14 cellular contexts compared by ENCODE assay signal in the genomic region with DNA sequence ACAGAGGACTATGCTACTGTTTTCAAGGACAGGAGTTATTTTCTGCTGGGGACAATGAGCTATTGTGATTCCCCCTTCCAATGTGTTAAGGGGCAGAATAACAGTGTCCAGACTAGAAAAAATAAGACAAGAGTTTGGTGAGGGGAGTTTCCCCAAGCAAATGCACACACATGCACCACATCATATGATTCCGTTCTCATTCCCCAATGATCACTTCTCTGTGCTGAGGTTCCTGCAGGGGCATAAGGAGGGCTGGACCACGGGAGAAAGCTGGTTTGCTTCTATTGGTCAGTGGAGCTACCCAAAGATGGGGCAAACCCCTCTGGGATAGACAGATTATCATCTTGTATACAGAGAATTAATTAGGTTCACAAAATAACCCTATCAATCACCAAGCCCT.
A peak's percentile ranks its signal among the peaks of the same experiment; 100 is the strongest.
DNase-seq lines count a peak whose midpoint lies in the region; ATAC-seq and TF ChIP-seq lines count a peak whose summit lies in the region.
"Had no signal": no experiment of that assay in that cellular context is flagged by ENCODE, and none has a peak within 500 bp of the region (broad histone marks: within the 10 kb centered on the region; RNA-seq: fewer than 3 reads in every experiment).

No MANE protein-coding gene starts in this region.

- H3K79me2 ChIP-seq in H9 (ENCODE audit: insufficient read depth, low read length) = peaks cover 34% of the 10 kb centered on the region; the same call in 1 of the 2 replicates

- H3K14ac ChIP-seq in H9 (ENCODE audit: insufficient read depth, low read length) = no peak overlapping the region

- no peak for TF ChIP-seq CTCF in H9 (conservative IDR thresholded peaks at IDR 0.05)

- WGBS in H9 (ENCODE audit: extremely low coverage, insufficient read length, low lambda C conversion rate) = no CpG with 5 or more reads among the region's 2 CpGs

- H3K36me3 Mint-ChIP-seq in H9 (ENCODE audit: insufficient read depth in 1 of 3, low read depth in 3 of 3) (peaks cover 54 to 93% (median 71%) of the 10 kb centered on the region in 3 experiments; a peak in 6 of 7 replicates), memory B cell (peaks cover 6% of the 10 kb centered on the region)
- H3K36me3 Mint-ChIP-seq in stimulated activated effector memory CD8-positive, alpha-beta T cell treated with anti-CD3 and anti-CD28 coated beads, Interleukin-12 subunit alpha, Interleukin-12 subunit beta, amount 100 ng/mL, for 72 hours = peaks cover 72% of the 10 kb centered on the region

- H3K4ac ChIP-seq in H9 (ENCODE audit: low read depth, low read length) = no peak overlapping the region

- no peak overlapping the region for H3K9ac ChIP-seq in H9 (ENCODE audit: extremely low read depth, insufficient read length, low read length)

- H3K4me1 ChIP-seq in H9 (ENCODE audit: insufficient read depth, low read length) = peaks cover 17% of the 10 kb centered on the region; the same call in 1 of the 2 replicates

- H2AK5ac ChIP-seq in H9 (ENCODE audit: insufficient read length, low read length) = no peak overlapping the region

- peaks cover 14% of the 10 kb centered on the region for H3K79me1 ChIP-seq in H9 (ENCODE audit: insufficient read depth, low read depth, low read length, poor library complexity, severe bottlenecking)

- peak overlapping the region; percentile 11 to 93 (median 40); a peak in 1 of 7 replicates for H3K27ac Mint-ChIP-seq in H9
- H3K27ac Mint-ChIP-seq in memory B cell = peak overlapping the region; percentile 92
- H3K27ac Mint-ChIP-seq in stimulated activated effector memory CD8-positive, alpha-beta T cell treated with anti-CD3 and anti-CD28 coated beads, Interleukin-12 subunit alpha, Interleukin-12 subunit beta, amount 100 ng/mL, for 72 hours = peak overlapping the region; percentile 72

- H3K36me3 ChIP-seq in MG63 = peaks cover 54% of the 10 kb centered on the region

- no peak overlapping the region for H3K56ac ChIP-seq in H9 (ENCODE audit: insufficient read length, low read depth, low read length)

- H2AFZ ChIP-seq in H9 (ENCODE audit: low read length) = no peak overlapping the region

- H3K4me3 ChIP-seq in MG63 = no peak overlapping the region

- H3K9me3 ChIP-seq in H9 (ENCODE audit: control insufficient read depth, low read depth, low read length) (no peaks in the 10 kb centered on the region), MG63 (no peaks in the 10 kb centered on the region)

- no peak overlapping the region for H2BK15ac ChIP-seq in H9 (ENCODE audit: low read depth, low read length)

- H4K91ac ChIP-seq in H9 (ENCODE audit: insufficient read length, low read depth, low read length) = no peak overlapping the region

- no peaks in the 10 kb centered on the region for H4K20me1 ChIP-seq in H9 (ENCODE audit: control insufficient read depth, insufficient read depth, insufficient read length)

- no peak overlapping the region for H2BK20ac ChIP-seq in H9 (ENCODE audit: low read depth, low read length, poor library complexity, severe bottlenecking)

- no peak overlapping the region for H4K8ac ChIP-seq in H9 (replicated peaks; ENCODE audit: insufficient read length, low read depth, low read length)

- no peak overlapping the region for H2BK120ac ChIP-seq in H9 (ENCODE audit: low read depth, low read length, poor library complexity, severe bottlenecking)

- H3K4me2 ChIP-seq in H9 (ENCODE audit: insufficient read depth, insufficient read length, low read length) = no peak overlapping the region

- no peak overlapping the region for H2BK12ac ChIP-seq in H9 (ENCODE audit: insufficient read length, low read depth, low read length)

- H2BK5ac ChIP-seq in H9 (ENCODE audit: insufficient read length, low read length) = no peak overlapping the region

- H4K5ac ChIP-seq in H9 (ENCODE audit: insufficient read length, low read depth, low read length) = no peak overlapping the region

- H3K27ac ChIP-seq in H9 (ENCODE audit: insufficient read length, low read depth, low read length) (no peak overlapping the region), angular gyrus (ENCODE audit: low read depth, low read length) (peak overlapping the region; percentile 84)

- peaks cover 6% of the 10 kb centered on the region for H3K23me2 ChIP-seq in H9 (ENCODE audit: insufficient read length, low read depth, low read length, poor library complexity, severe bottlenecking)

- DNase-seq in H9 = no peak
- no peak for DNase-seq in memory B cell (ENCODE audit: low spot score in 2 of 2)
- no peak for DNase-seq in stimulated activated effector memory CD8-positive, alpha-beta T cell treated with anti-CD3 and anti-CD28 coated beads, Interleukin-12 subunit alpha, Interleukin-12 subunit beta, amount 100 ng/mL, for 72 hours (ENCODE audit: low spot score in 2 of 2)
- no peak for DNase-seq in MG63
- no peak for DNase-seq in SHP77 (lab: John Stamatoyannopoulos, UW)
- DNase-seq: CD8-positive, alpha-beta T cell; central memory CD4-positive, alpha-beta T cell; NCI-H446 treated with DMSO at 0.1 percent for 48 hours; T-helper 2 cell had no signal

- H3K9me3 Mint-ChIP-seq in H9 (no peaks in the 10 kb centered on the region), memory B cell (no peaks in the 10 kb centered on the region)
- H3K9me3 Mint-ChIP-seq in stimulated activated effector memory CD8-positive, alpha-beta T cell treated with anti-CD3 and anti-CD28 coated beads, Interleukin-12 subunit alpha, Interleukin-12 subunit beta, amount 100 ng/mL, for 72 hours = no peaks in the 10 kb centered on the region
- H3K9me3 Mint-ChIP-seq: CD8-positive, alpha-beta T cell; stimulated activated naive CD8-positive, alpha-beta T cell treated with anti-CD3 and anti-CD28 coated beads, Interleukin-15, Interleukin-2, amounts not matched to agents 100 ng/mL and 50 ng/mL, for 24 hours had no signal

- no peaks in the 10 kb centered on the region for H3K27me3 ChIP-seq in H9 (ENCODE audit: insufficient read depth, low read length)
- H3K27me3 ChIP-seq in MG63 = no peaks in the 10 kb centered on the region

- no peak overlapping the region for H3K18ac ChIP-seq in H9 (ENCODE audit: insufficient read length, low read depth, low read length)

- no peak overlapping the region for H3K23ac ChIP-seq in H9 (ENCODE audit: insufficient read length, low read depth, low read length)

- ATAC-seq in memory B cell (ENCODE audit: low read depth) (no peak), HG03135 (IDR thresholded peaks at IDR 0.05; ENCODE audit: unreplicated experiment) (no peak), HG03520 (IDR thresholded peaks at IDR 0.05; ENCODE audit: unreplicated experiment) (no peak)
- no peak for ATAC-seq in stimulated activated effector memory CD8-positive, alpha-beta T cell treated with anti-CD3 and anti-CD28 coated beads, Interleukin-12 subunit alpha, Interleukin-12 subunit beta, amount 100 ng/mL, for 72 hours
- ATAC-seq: CD8-positive, alpha-beta T cell; HCT116 had no signal

- H3K4me3 Mint-ChIP-seq in H9 = no peak overlapping the region
- H3K4me3 Mint-ChIP-seq in memory B cell = no peak overlapping the region
- no peak overlapping the region for H3K4me3 Mint-ChIP-seq in stimulated activated effector memory CD8-positive, alpha-beta T cell treated with anti-CD3 and anti-CD28 coated beads, Interleukin-12 subunit alpha, Interleukin-12 subunit beta, amount 100 ng/mL, for 72 hours
- H3K4me3 Mint-ChIP-seq: CD8-positive, alpha-beta T cell; stimulated activated naive CD8-positive, alpha-beta T cell treated with anti-CD3 and anti-CD28 coated beads, Interleukin-15, Interleukin-2, amounts not matched to agents 100 ng/mL and 50 ng/mL, for 24 hours had no signal

- H3T11ph ChIP-seq in H9 (ENCODE audit: low read length) = no peak overlapping the region

- H3K27me3 Mint-ChIP-seq in H9 (ENCODE audit: low read depth) (no peaks in the 10 kb centered on the region; the same call in 1 of the 2 replicates), memory B cell (no peaks in the 10 kb centered on the region)
- H3K27me3 Mint-ChIP-seq: stimulated activated naive CD8-positive, alpha-beta T cell treated with anti-CD3 and anti-CD28 coated beads, Interleukin-15, Interleukin-2, amounts not matched to agents 100 ng/mL and 50 ng/mL, for 24 hours had no signal

- H3K4me1 Mint-ChIP-seq in H9 (peaks cover 58 to 66% of the 10 kb centered on the region in 2 experiments), memory B cell (peaks cover 32% of the 10 kb centered on the region)
- peaks cover 24% of the 10 kb centered on the region for H3K4me1 Mint-ChIP-seq in stimulated activated effector memory CD8-positive, alpha-beta T cell treated with anti-CD3 and anti-CD28 coated beads, Interleukin-12 subunit alpha, Interleukin-12 subunit beta, amount 100 ng/mL, for 72 hours

Comparison
In these comparisons a context has a peak if more than half of its experiments do, and no peak if none do; other contexts are left out.
1. H3K27ac Mint-ChIP-seq: peak in every context shown above with its lines; median percentile 92 in memory B cell; 72 in stimulated activated effector memory CD8-positive, alpha-beta T cell treated with anti-CD3 and anti-CD28 coated beads, Interleukin-12 subunit alpha, Interleukin-12 subunit beta, amount 100 ng/mL, for 72 hours; 40 in H9.